8 cellular contexts compared by ENCODE assay signal in genomic region chr6:6007311-6008113, GRCh38. TPM values are rescaled to one million over a fixed set of nuclear protein-coding genes. Genes with fewer than 3 reads are reported as not detected.
DNase-seq lines count a peak whose midpoint lies in the region; ATAC-seq and TF ChIP-seq lines count a peak whose summit lies in the region.

No MANE protein-coding gene starts in this region.

- intact Hi-C loops in activated CD4-positive, alpha-beta memory T cell treated with anti-CD3 and anti-CD28 coated beads for 36 hours (cut with micrococcal nuclease) = loop anchor here (1.0 to 10.0 kb wide), 7 partner anchors 11 to 1230 kb away; partner anchors contain the start of gene CDYL

- H3K27me3 ChIP-seq in right atrium auricular region = peaks cover 56 to 76% of the 10 kb centered on the region in 2 donors

- no peak for ATAC-seq in GM21381 (IDR thresholded peaks at IDR 0.05; ENCODE audit: unreplicated experiment)

- no peaks in the 10 kb centered on the region for H3K9me3 Mint-ChIP-seq in activated CD4-positive, alpha-beta memory T cell treated with anti-CD3 and anti-CD28 coated beads for 36 hours

- peak overlapping the region; percentile 37 to 51 for H3K4me3 ChIP-seq in right atrium auricular region
- H3K4me3 ChIP-seq in skeletal muscle cell (ENCODE audit: low read depth, low read length) = peak overlapping the region; percentile 61

- peak in 1 of 2 donors; percentile 28 for TF ChIP-seq CTCF in right atrium auricular region (IDR thresholded peaks at IDR 0.05)

- peak overlapping the region; percentile 60 to 63 for H3K27ac ChIP-seq in right atrium auricular region

- peaks cover 14% of the 10 kb centered on the region for H3K36me3 Mint-ChIP-seq in activated CD4-positive, alpha-beta memory T cell treated with anti-CD3 and anti-CD28 coated beads for 36 hours

- H3K4me1 ChIP-seq in right atrium auricular region = peaks cover 0 to 54% of the 10 kb centered on the region in 2 donors

- H3K36me3 ChIP-seq in right atrium auricular region = no peaks in the 10 kb centered on the region

- no peak overlapping the region for H3K27ac Mint-ChIP-seq in activated CD4-positive, alpha-beta memory T cell treated with anti-CD3 and anti-CD28 coated beads for 36 hours

- DNase-seq in stimulated activated CD4-positive, alpha-beta T cell treated with anti-CD3 and anti-CD28 coated beads, Interleukin-15, amount 100 ng/mL, for 24 hours = peak; percentile 59
- no peak for DNase-seq in stimulated activated CD4-positive, alpha-beta T cell treated with anti-CD3 and anti-CD28 coated beads, Interleukin-2, amount 100 ng/mL, for 48 hours
- DNase-seq in NCI-H1105 treated with DMSO at 0.1 percent for 48 hours (lab: John Stamatoyannopoulos, UW) = peak; percentile 76
- DNase-seq in activated CD4-positive, alpha-beta memory T cell treated with anti-CD3 and anti-CD28 coated beads for 36 hours = peak; percentile 55
- DNase-seq in right atrium auricular region (ENCODE audit: low spot score) = no peak
- no peak for DNase-seq in skeletal muscle cell (ENCODE audit: low read depth)
- no peak for DNase-seq in SIG-M5 treated with dmso at 0.1 percent for 504 hours (lab: John Stamatoyannopoulos, UW; ENCODE audit: unreplicated experiment)

- peaks cover 59% of the 10 kb centered on the region for H3K27me3 Mint-ChIP-seq in activated CD4-positive, alpha-beta memory T cell treated with anti-CD3 and anti-CD28 coated beads for 36 hours

- CTCF ChIA-PET in activated CD4-positive, alpha-beta memory T cell treated with anti-CD3 and anti-CD28 coated beads for 36 hours (lab: Charles Lee) = interaction anchor here (0.6 to 2.6 kb wide), 8 partner anchors 10 to 1167 kb away, joined by 3 to 7 read pairs (median 4); no protein-coding TSS in a partner anchor

- peaks cover 42% of the 10 kb centered on the region for H3K4me1 Mint-ChIP-seq in activated CD4-positive, alpha-beta memory T cell treated with anti-CD3 and anti-CD28 coated beads for 36 hours (ENCODE audit: low read depth)

- no peaks in the 10 kb centered on the region for H3K9me3 ChIP-seq in right atrium auricular region

- peak overlapping the region; percentile 73 for H3K4me3 Mint-ChIP-seq in activated CD4-positive, alpha-beta memory T cell treated with anti-CD3 and anti-CD28 coated beads for 36 hours

- POLR2A ChIA-PET in activated CD4-positive, alpha-beta memory T cell treated with anti-CD3 and anti-CD28 coated beads for 36 hours (lab: Charles Lee) = interaction anchor here (1.3 kb wide), 1 partner anchor 13 kb away, joined by 5 read pairs; no protein-coding TSS in a partner anchor

RNA-seq across cellular contexts. Expression of gene NRN1, which starts 0.8 kb away (rescaled TPM):
- total RNA-seq in activated CD4-positive, alpha-beta memory T cell treated with anti-CD3 and anti-CD28 coated beads for 36 hours = 1 to 10 TPM in 1 of 2 experiments, under 1 TPM in 1; 1.00 to 1.3 TPM
- 1 to 10 TPM; 6.6 to 7.5 TPM for total RNA-seq in right atrium auricular region

Comparison
In these comparisons a context has a peak if more than half of its experiments do, and no peak if none do; other contexts are left out.
1. DNase-seq: peak in stimulated activated CD4-positive, alpha-beta T cell treated with anti-CD3 and anti-CD28 coated beads, Interleukin-15, amount 100 ng/mL, for 24 hours (single experiment), NCI-H1105 treated with DMSO at 0.1 percent for 48 hours (single experiment) and activated CD4-positive, alpha-beta memory T cell treated with anti-CD3 and anti-CD28 coated beads for 36 hours (single experiment); none in stimulated activated CD4-positive, alpha-beta T cell treated with anti-CD3 and anti-CD28 coated beads, Interleukin-2, amount 100 ng/mL, for 48 hours (0 of 2), right atrium auricular region (single experiment), skeletal muscle cell (single experiment) and SIG-M5 treated with dmso at 0.1 percent for 504 hours (single experiment).